In the genomic region with DNA sequence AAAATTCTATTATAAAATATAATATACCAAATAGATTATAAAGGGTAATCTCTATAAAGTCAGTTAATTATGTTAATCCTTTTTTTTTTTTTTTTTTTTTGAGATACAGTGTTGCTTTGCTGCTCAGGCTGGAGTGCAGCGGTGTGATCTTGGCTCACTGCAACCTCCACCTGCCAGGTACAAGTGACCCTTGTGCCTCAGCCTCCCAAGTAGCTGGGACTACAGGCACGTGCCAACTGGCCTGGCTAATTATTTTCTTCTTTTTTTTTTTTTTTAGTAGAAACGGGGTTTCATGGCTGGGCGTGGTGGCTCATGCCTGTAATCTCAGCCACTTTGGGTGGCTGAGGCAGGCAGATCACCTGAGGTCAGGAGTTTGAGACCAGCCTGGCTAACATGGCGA, we compare ENCODE assay signal across 31 cellular contexts.
"Had no signal": no experiment of that assay in that cellular context is flagged by ENCODE, and none has a peak within 500 bp of the region (broad histone marks: within the 10 kb centered on the region; RNA-seq: fewer than 3 reads in every experiment).

No MANE protein-coding gene starts in this region.

- H3K4me3 ChIP-seq: ascending aorta, cardiac muscle cell had no signal

- H3K9me3 ChIP-seq: ascending aorta had no signal

- H3K27ac ChIP-seq: ascending aorta, cardiac muscle cell, VCaP had no signal

- H3K27me3 ChIP-seq: ascending aorta, cardiac muscle cell had no signal

- H3K4me1 ChIP-seq: ascending aorta had no signal

- FAIRE-seq: bronchial epithelial cell, TTC549 had no signal

- DNase-seq: activated B cell treated with CpG ODN at 0.5 μM for 24 hours; activated CD4-positive, alpha-beta memory T cell treated with anti-CD3 and anti-CD28 coated beads for 36 hours; activated CD4-positive, alpha-beta T cell treated with anti-CD3 and anti-CD28 coated beads for 4 hours; activated CD4-positive, alpha-beta T cell treated with anti-CD3 and anti-CD28 coated beads, Interleukin-2, amount 10 ng/mL, durations not matched to agents 24 days and 14 days; activated CD4-positive, alpha-beta T cell treated with anti-CD3 and anti-CD28 coated beads, Interleukin-2, amount 50 U/mL, for 1 hour; activated CD4-positive, alpha-beta T cell treated with anti-CD3 and anti-CD28 coated beads, Interleukin-2, amount 50 U/mL, for 4 hours; activated CD4-positive, CD25-positive, alpha-beta regulatory T cell treated with anti-CD3 and anti-CD28 coated beads, Interleukin-2, amount 50 U/mL, for 72 hours; activated CD8-positive, alpha-beta memory T cell treated with anti-CD3 and anti-CD28 coated beads, Interleukin-2, amount 50 U/mL, for 4 hours; activated CD8-positive, alpha-beta T cell treated with anti-CD3 and anti-CD28 coated beads for 36 hours; activated effector memory CD4-positive, alpha-beta T cell treated with anti-CD3 and anti-CD28 coated beads, Interleukin-2, amount 50 U/mL, for 16 hours; activated naive CD4-positive, alpha-beta T cell treated with anti-CD3 and anti-CD28 coated beads, Interleukin-2, amount 10 ng/mL, durations not matched to agents 7 days and 5 days; activated naive CD4-positive, alpha-beta T cell treated with Interleukin-2 at 50 U/mL for 16 hours; activated naive CD8-positive, alpha-beta T cell treated with anti-CD3 and anti-CD28 coated beads, Interleukin-2, amount 10 ng/mL, durations not matched to agents 7 days and 5 days; activated naive CD8-positive, alpha-beta T cell treated with anti-CD3 and anti-CD28 coated beads, Interleukin-2, amount 50 U/mL, for 24 hours; activated T-cell treated with anti-CD3 and anti-CD28 coated beads for 4 hours; activated T-cell treated with anti-CD3 and anti-CD28 coated beads, Interleukin-2, amount 50 U/mL, for 1 hour; activated T-cell treated with anti-CD3 and anti-CD28 coated beads, Interleukin-2, amount 50 U/mL, for 4 hours; activated T-cell treated with anti-CD3 and anti-CD28 coated beads, Interleukin-2, amount 50 U/mL, for 72 hours; amygdala; anterior cingulate cortex; caudate nucleus; cerebellar nuclear complex; T-helper 1 cell; T-helper 2 cell; T-helper 9 cell had no signal

- ATAC-seq: activated CD8-positive, alpha-beta T cell treated with anti-CD3 and anti-CD28 coated beads for 36 hours; activated naive CD8-positive, alpha-beta T cell treated with anti-CD3 and anti-CD28 coated beads, Interleukin-2, amount 50 U/mL, for 24 hours; activated T-cell treated with anti-CD3 and anti-CD28 coated beads, Interleukin-2, amount 50 U/mL, for 4 hours; activated T-cell treated with anti-CD3 and anti-CD28 coated beads, Interleukin-2, amount 50 U/mL, for 72 hours; activated T-helper 17 cell treated with anti-CD3 and anti-CD28 coated beads, Interleukin-2, amount 50 U/mL, for 72 hours had no signal

- H3K36me3 ChIP-seq: ascending aorta, cardiac muscle cell had no signal
